Comparison of ENCODE assay signal across 8 cellular contexts in the genomic region with DNA sequence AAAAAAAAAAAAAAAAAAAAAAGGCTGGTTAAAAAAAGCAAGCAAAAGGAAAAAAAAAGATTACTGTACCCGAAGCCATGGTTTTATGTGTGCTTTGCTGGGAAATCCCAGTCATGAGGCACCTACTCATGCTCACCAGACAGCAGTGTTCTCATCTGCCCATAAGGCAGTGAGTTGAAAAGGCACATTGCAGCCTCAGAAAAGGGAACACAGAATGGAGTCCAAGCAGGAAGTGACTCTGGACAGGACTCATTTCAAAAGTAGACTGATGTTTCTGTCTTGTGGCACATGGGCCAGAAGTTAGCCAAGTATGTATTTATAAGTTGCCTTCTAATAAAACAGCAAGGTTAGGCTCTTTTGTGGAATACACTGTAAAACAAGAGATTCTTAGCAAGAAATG. TPM values are rescaled to one million over a fixed set of nuclear protein-coding genes. Genes with fewer than 3 reads are reported as not detected.
DNase-seq lines count a peak whose midpoint lies in the region; ATAC-seq and TF ChIP-seq lines count a peak whose summit lies in the region.

No MANE protein-coding gene starts in this region.

- H3K9me3 Mint-ChIP-seq in Caco-2 (ENCODE audit: unreplicated experiment) = no peaks in the 10 kb centered on the region
- no peaks in the 10 kb centered on the region for H3K9me3 Mint-ChIP-seq in activated CD8-positive, alpha-beta T cell treated with anti-CD3 and anti-CD28 coated beads, Interleukin-2, amount 10 ng/mL, durations not matched to agents 7 days and 5 days (ENCODE audit: insufficient read depth)

- H3K4me3 Mint-ChIP-seq in Caco-2 (ENCODE audit: unreplicated experiment) = peak overlapping the region; percentile 50
- H3K4me3 Mint-ChIP-seq in activated CD8-positive, alpha-beta T cell treated with anti-CD3 and anti-CD28 coated beads, Interleukin-2, amount 10 ng/mL, durations not matched to agents 7 days and 5 days = no peak overlapping the region

- peaks cover 46% of the 10 kb centered on the region for H3K4me1 Mint-ChIP-seq in Caco-2 (ENCODE audit: low read depth, unreplicated experiment)
- H3K4me1 Mint-ChIP-seq in activated CD8-positive, alpha-beta T cell treated with anti-CD3 and anti-CD28 coated beads, Interleukin-2, amount 10 ng/mL, durations not matched to agents 7 days and 5 days (ENCODE audit: low read depth) = peaks cover 29% of the 10 kb centered on the region

- BruUV-seq in Caco-2 (replicated peaks; lab: Mats Ljungman, UMichigan) = TSS peak; percentile 43

- no peak for TF ChIP-seq EP300 in ovary (IDR thresholded peaks at IDR 0.05)

- TF ChIP-seq CTCF in Caco-2 (IDR thresholded peaks at IDR 0.05; ENCODE audit: insufficient read depth in 1 of 2, low read depth in 1 of 2, low read length in 1 of 2, severe bottlenecking in 1 of 2, unreplicated experiment in 1 of 2) = no peak
- TF ChIP-seq CTCF in ovary (IDR thresholded peaks at IDR 0.05) = no peak

- ATAC-seq in HG03159 (IDR thresholded peaks at IDR 0.05; ENCODE audit: unreplicated experiment) = peak; percentile 76
- ATAC-seq in activated CD8-positive, alpha-beta T cell treated with anti-CD3 and anti-CD28 coated beads, Interleukin-2, amount 10 ng/mL, durations not matched to agents 7 days and 5 days = peak; percentile 50

- TF ChIP-seq POLR2A in ovary (IDR thresholded peaks at IDR 0.05) = no peak

- H3K36me3 Mint-ChIP-seq in Caco-2 (ENCODE audit: insufficient read depth, unreplicated experiment) = peaks cover 98% of the 10 kb centered on the region
- H3K36me3 Mint-ChIP-seq in activated CD8-positive, alpha-beta T cell treated with anti-CD3 and anti-CD28 coated beads, Interleukin-2, amount 10 ng/mL, durations not matched to agents 7 days and 5 days (ENCODE audit: low read depth) = peaks cover 66% of the 10 kb centered on the region

- DNase-seq in Caco-2 (no peak), GM19240 (ENCODE audit: insufficient read length, low spot score) (peak; percentile 65), mucosa of gallbladder (ENCODE audit: low spot score) (peak; percentile 24), HuH-7.5 (ENCODE audit: low spot score) (no peak), occipital lobe (lab: John Stamatoyannopoulos, UW) (no peak), ovary (no peak)
- DNase-seq in activated CD8-positive, alpha-beta T cell treated with anti-CD3 and anti-CD28 coated beads, Interleukin-2, amount 10 ng/mL, durations not matched to agents 7 days and 5 days = peak; percentile 39

- H3K27me3 Mint-ChIP-seq in Caco-2 (ENCODE audit: insufficient read depth, unreplicated experiment) = no peaks in the 10 kb centered on the region
- no peaks in the 10 kb centered on the region for H3K27me3 Mint-ChIP-seq in activated CD8-positive, alpha-beta T cell treated with anti-CD3 and anti-CD28 coated beads, Interleukin-2, amount 10 ng/mL, durations not matched to agents 7 days and 5 days (ENCODE audit: low read depth)

- POLR2A ChIA-PET in Caco-2 (lab: Charles Lee) = no interaction called here
- POLR2A ChIA-PET in activated CD8-positive, alpha-beta T cell treated with anti-CD3 and anti-CD28 coated beads, Interleukin-2, amount 10 ng/mL, durations not matched to agents 7 days and 5 days (lab: Charles Lee) = no interaction called here

- intact Hi-C loops in Caco-2 (cut with micrococcal nuclease; ENCODE audit: unreplicated experiment) = loop anchor here (1.0 kb wide), 1 partner anchor 124 kb away; no protein-coding TSS in a partner anchor
- intact Hi-C loops in ovary (cut with DNase I) = no loop called here

- WGBS in ovary, 3 donors = 63 to 79% (median 71%) methylated on average over 1 of the region's 1 CpG

- H3K9me3 ChIP-seq in Caco-2 (no peaks in the 10 kb centered on the region), ovary (no peaks in the 10 kb centered on the region)

- peaks cover 62% of the 10 kb centered on the region for H3K4me1 ChIP-seq in Caco-2
- no peaks in the 10 kb centered on the region for H3K4me1 ChIP-seq in ovary (ENCODE audit: insufficient read depth)

- H3K27ac ChIP-seq in ovary = no peak overlapping the region

- peak overlapping the region; percentile 91 for H3K27ac Mint-ChIP-seq in Caco-2 (ENCODE audit: unreplicated experiment)
- H3K27ac Mint-ChIP-seq in activated CD8-positive, alpha-beta T cell treated with anti-CD3 and anti-CD28 coated beads, Interleukin-2, amount 10 ng/mL, durations not matched to agents 7 days and 5 days = peak overlapping the region; percentile 53

- CTCF ChIA-PET in Caco-2 (lab: Charles Lee) = interaction anchor here (1.0 kb wide), 1 partner anchor 12 kb away, joined by 4 read pairs; no protein-coding TSS in a partner anchor
- CTCF ChIA-PET in activated CD8-positive, alpha-beta T cell treated with anti-CD3 and anti-CD28 coated beads, Interleukin-2, amount 10 ng/mL, durations not matched to agents 7 days and 5 days (lab: Charles Lee) = interaction anchor here (1.5 to 4.5 kb wide), 2 partner anchors 11 to 14 kb away, joined by 3 to 26 read pairs; no protein-coding TSS in a partner anchor

- H3K27me3 ChIP-seq in Caco-2 (replicated peaks; ENCODE audit: control insufficient read depth, insufficient read depth, low read length) (no peaks in the 10 kb centered on the region), ovary (no peaks in the 10 kb centered on the region)

- H3K36me3 ChIP-seq in Caco-2 (ENCODE audit: control insufficient read depth, insufficient read depth, low read length) = peaks cover 5% of the 10 kb centered on the region; the same call in 1 of the 2 replicates
- H3K36me3 ChIP-seq in ovary = no peaks in the 10 kb centered on the region

- H3K4me3 ChIP-seq in Caco-2 (ENCODE audit: low read depth, low read length) (no peak overlapping the region), ovary (no peak overlapping the region)

RNA-seq across cellular contexts. Expression of a gene that starts 40.2 kb away (rescaled TPM):
- total RNA-seq in Caco-2 (2022) (22.4 and 24.9 TPM in 2 replicates), mucosa of gallbladder (4.1 TPM), occipital lobe (22.3 TPM), ovary (1 to 10 TPM; 2.7 to 7.1 (median 3.8) TPM)
- total RNA-seq in activated CD8-positive, alpha-beta T cell treated with anti-CD3 and anti-CD28 coated beads, Interleukin-2, amount 10 ng/mL, durations not matched to agents 7 days and 5 days = 10 to 100 TPM; 17.8 to 19.4 TPM
- polyA plus RNA-seq in ovary = 1 to 10 TPM; 3.9 to 4.5 TPM

Comparison
In these comparisons a context has a peak if more than half of its experiments do, and no peak if none do; other contexts are left out.
1. DNase-seq: peak in GM19240 (single experiment), activated CD8-positive, alpha-beta T cell treated with anti-CD3 and anti-CD28 coated beads, Interleukin-2, amount 10 ng/mL, durations not matched to agents 7 days and 5 days (single experiment) and mucosa of gallbladder (single experiment); none in Caco-2 (0 of 2), HuH-7.5 (single experiment), occipital lobe (single experiment) and ovary (0 of 5).